9 cellular contexts compared by ENCODE assay signal in the genomic region with DNA sequence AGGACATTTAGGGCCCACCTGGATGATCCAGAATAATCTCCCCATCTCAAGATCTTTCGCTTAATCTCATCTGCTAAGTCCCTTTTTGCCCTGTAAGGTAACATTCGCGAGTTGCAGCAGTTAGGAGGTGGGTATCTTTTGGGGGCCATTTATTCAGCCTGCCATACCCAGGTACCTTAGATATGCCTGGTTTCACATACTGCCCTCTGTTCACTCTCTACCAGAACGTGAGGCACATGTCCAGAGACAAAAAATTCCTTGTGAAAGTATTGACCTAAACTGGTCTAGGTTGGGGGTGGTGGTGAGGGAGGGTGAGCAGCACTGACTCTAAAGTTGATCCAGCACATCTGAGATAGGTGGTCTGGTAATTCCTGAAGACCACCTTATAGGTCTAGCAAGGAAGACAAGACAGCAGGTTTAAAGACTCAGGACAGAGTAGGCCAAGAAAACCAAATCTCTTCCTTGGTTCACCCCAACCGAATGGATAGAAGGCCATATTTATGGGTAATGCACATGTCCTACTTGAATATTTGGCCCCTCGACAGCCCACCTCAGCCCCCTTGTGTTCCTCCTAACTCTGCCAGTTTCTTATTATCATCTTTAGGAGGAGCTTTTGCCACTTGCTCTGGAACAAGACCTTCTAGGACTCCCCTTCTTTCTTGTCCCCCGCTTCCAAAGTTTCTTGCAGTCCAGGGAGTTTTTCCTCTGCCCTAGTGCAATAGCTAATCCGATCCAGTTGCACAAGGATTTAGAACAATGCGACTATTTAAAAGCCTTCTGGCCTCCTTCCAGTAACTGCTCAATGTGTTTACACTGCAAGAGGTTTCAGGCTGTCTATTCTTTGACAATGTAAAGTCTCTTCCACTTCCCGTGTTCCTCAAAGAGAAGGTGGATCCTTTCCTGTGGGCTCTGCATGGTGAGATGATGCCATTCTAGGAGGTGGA.
DNase-seq lines count a peak whose midpoint lies in the region; ATAC-seq and TF ChIP-seq lines count a peak whose summit lies in the region.
"Had no signal": no experiment of that assay in that cellular context is flagged by ENCODE, and none has a peak within 500 bp of the region (broad histone marks: within the 10 kb centered on the region; RNA-seq: fewer than 3 reads in every experiment).

No MANE protein-coding gene starts in this region.

- no peaks in the 10 kb centered on the region for H3F3A ChIP-seq in PC-3 (ENCODE audit: low read length, unreplicated experiment)

- peaks cover 8% of the 10 kb centered on the region for H3K9me3 Mint-ChIP-seq in stimulated activated effector memory CD8-positive, alpha-beta T cell treated with anti-CD3 and anti-CD28 coated beads, Interleukin-12 subunit alpha, Interleukin-12 subunit beta, amount 100 ng/mL, for 72 hours
- no peaks in the 10 kb centered on the region for H3K9me3 Mint-ChIP-seq in endodermal cell
- no peaks in the 10 kb centered on the region for H3K9me3 Mint-ChIP-seq in activated T-cell treated with anti-CD3 and anti-CD28 coated beads, Interleukin-2, amount 50 U/mL, for 4 hours

- ATAC-seq in PC-3 (peak; percentile 81), GM18867 (IDR thresholded peaks at IDR 0.05; ENCODE audit: unreplicated experiment) (no peak)
- no peak for ATAC-seq in stimulated activated effector memory CD8-positive, alpha-beta T cell treated with anti-CD3 and anti-CD28 coated beads, Interleukin-12 subunit alpha, Interleukin-12 subunit beta, amount 100 ng/mL, for 72 hours
- no peak for ATAC-seq in activated T-cell treated with anti-CD3 and anti-CD28 coated beads, Interleukin-2, amount 50 U/mL, for 4 hours

- POLR2A ChIA-PET in PC-3 (lab: Charles Lee; ENCODE audit: unreplicated experiment): no interaction called here

- no peaks in the 10 kb centered on the region for H3K27me3 Mint-ChIP-seq in endodermal cell (ENCODE audit: insufficient read depth)
- no peaks in the 10 kb centered on the region for H3K27me3 Mint-ChIP-seq in activated T-cell treated with anti-CD3 and anti-CD28 coated beads, Interleukin-2, amount 50 U/mL, for 4 hours (ENCODE audit: low read depth)

- WGBS in endodermal cell (ENCODE audit: insufficient coverage in 1 of 2, insufficient read length in 1 of 2), 2 experiments: 91 to 98% methylated on average over 5 to 10 of the region's 10 CpGs

- H4K20me1 ChIP-seq in PC-3 (ENCODE audit: low read length): no peaks in the 10 kb centered on the region

- no peaks in the 10 kb centered on the region for H3K36me3 Mint-ChIP-seq in stimulated activated effector memory CD8-positive, alpha-beta T cell treated with anti-CD3 and anti-CD28 coated beads, Interleukin-12 subunit alpha, Interleukin-12 subunit beta, amount 100 ng/mL, for 72 hours
- no peaks in the 10 kb centered on the region for H3K36me3 Mint-ChIP-seq in endodermal cell (ENCODE audit: low read depth)
- H3K36me3 Mint-ChIP-seq in activated T-cell treated with anti-CD3 and anti-CD28 coated beads, Interleukin-2, amount 50 U/mL, for 4 hours (ENCODE audit: insufficient read depth): no peaks in the 10 kb centered on the region

- TF ChIP-seq CTCF in PC-3 (conservative IDR thresholded peaks at IDR 0.05; ENCODE audit: low read depth, low read length) (no peak), endodermal cell (conservative IDR thresholded peaks at IDR 0.05) (no peak)

- H3K27ac ChIP-seq in PC-3 (ENCODE audit: low read length) (peak overlapping the region; percentile 44), endodermal cell (ENCODE audit: low read depth, low read length) (no peak overlapping the region)
- H3K27ac ChIP-seq: thoracic aorta had no signal

- DNase-seq in HuH-7.5 (ENCODE audit: low spot score) (peak; percentile 47), PC-3 (peak; percentile 93), fibroblast of the conjunctiva (ENCODE audit: low read depth) (peak; percentile 67), skeletal muscle cell (ENCODE audit: low read depth) (peak; percentile 69), endodermal cell (no peak)
- no peak for DNase-seq in stimulated activated effector memory CD8-positive, alpha-beta T cell treated with anti-CD3 and anti-CD28 coated beads, Interleukin-12 subunit alpha, Interleukin-12 subunit beta, amount 100 ng/mL, for 72 hours (ENCODE audit: low spot score in 2 of 2)
- no peak for DNase-seq in activated T-cell treated with anti-CD3 and anti-CD28 coated beads, Interleukin-2, amount 50 U/mL, for 4 hours

- H3K4me2 ChIP-seq in PC-3 (ENCODE audit: low read length): peak overlapping the region; percentile 11

- H3K4me1 ChIP-seq in PC-3 (ENCODE audit: insufficient read depth, low read length) (peaks cover 34% of the 10 kb centered on the region), endodermal cell (ENCODE audit: control insufficient read depth, insufficient read depth, low read length) (no peaks in the 10 kb centered on the region)

- no peaks in the 10 kb centered on the region for H3K9me2 ChIP-seq in PC-3 (replicated peaks; ENCODE audit: low read length)

- H3K27me3 ChIP-seq in PC-3 (ENCODE audit: low read length) (no peaks in the 10 kb centered on the region), endodermal cell (ENCODE audit: control insufficient read depth, insufficient read depth, low read length, poor library complexity, severe bottlenecking) (no peaks in the 10 kb centered on the region)

- CTCF ChIA-PET in PC-3 (lab: Charles Lee): no interaction called here

- H3K9ac ChIP-seq in PC-3 (ENCODE audit: low read length) (no peak overlapping the region), endodermal cell (ENCODE audit: extremely low read depth, low read length, poor library complexity, severe bottlenecking) (no peak overlapping the region)

- no peaks in the 10 kb centered on the region for H3K4me1 Mint-ChIP-seq in stimulated activated effector memory CD8-positive, alpha-beta T cell treated with anti-CD3 and anti-CD28 coated beads, Interleukin-12 subunit alpha, Interleukin-12 subunit beta, amount 100 ng/mL, for 72 hours
- no peaks in the 10 kb centered on the region for H3K4me1 Mint-ChIP-seq in endodermal cell
- H3K4me1 Mint-ChIP-seq in activated T-cell treated with anti-CD3 and anti-CD28 coated beads, Interleukin-2, amount 50 U/mL, for 4 hours (ENCODE audit: low read depth): no peaks in the 10 kb centered on the region

- intact Hi-C loops in PC-3 (cut with micrococcal nuclease): loop anchor here (2.0 to 5.0 kb wide), 2 partner anchors 33 to 229 kb away; no protein-coding TSS in a partner anchor

- H3K79me2 ChIP-seq in PC-3 (ENCODE audit: low read length): no peaks in the 10 kb centered on the region

- no peaks in the 10 kb centered on the region for H3K36me3 ChIP-seq in PC-3 (ENCODE audit: low read depth, low read length)
- H3K36me3 ChIP-seq in endodermal cell (ENCODE audit: control insufficient read depth, insufficient read depth, low read length): no peaks in the 10 kb centered on the region
- H3K36me3 ChIP-seq: thoracic aorta had no signal

- no peak overlapping the region for H2AFZ ChIP-seq in PC-3 (ENCODE audit: low read length)

- H3K27ac Mint-ChIP-seq in stimulated activated effector memory CD8-positive, alpha-beta T cell treated with anti-CD3 and anti-CD28 coated beads, Interleukin-12 subunit alpha, Interleukin-12 subunit beta, amount 100 ng/mL, for 72 hours: no peak overlapping the region
- H3K27ac Mint-ChIP-seq in endodermal cell: no peak overlapping the region

- no TSS peak for BruUV-seq in PC-3 (replicated peaks; lab: Mats Ljungman, UMichigan)

- no peak overlapping the region for H3K4me3 ChIP-seq in PC-3 (ENCODE audit: low read length)
- no peak overlapping the region for H3K4me3 ChIP-seq in skeletal muscle cell (ENCODE audit: low read depth, low read length)
- no peak overlapping the region for H3K4me3 ChIP-seq in endodermal cell (ENCODE audit: low read length)
- H3K4me3 ChIP-seq: thoracic aorta had no signal

- H3K9me3 ChIP-seq in PC-3 (ENCODE audit: low read length) (no peaks in the 10 kb centered on the region), endodermal cell (ENCODE audit: control insufficient read depth, low read length) (no peaks in the 10 kb centered on the region)
- H3K9me3 ChIP-seq: thoracic aorta had no signal

- no peak overlapping the region for H3K4me3 Mint-ChIP-seq in stimulated activated effector memory CD8-positive, alpha-beta T cell treated with anti-CD3 and anti-CD28 coated beads, Interleukin-12 subunit alpha, Interleukin-12 subunit beta, amount 100 ng/mL, for 72 hours
- no peak overlapping the region for H3K4me3 Mint-ChIP-seq in endodermal cell
- H3K4me3 Mint-ChIP-seq in activated T-cell treated with anti-CD3 and anti-CD28 coated beads, Interleukin-2, amount 50 U/mL, for 4 hours: no peak overlapping the region

Comparison
In these comparisons a context has a peak if more than half of its experiments do, and no peak if none do; other contexts are left out.
1. DNase-seq: peak in HuH-7.5 (single experiment), PC-3 (single experiment), fibroblast of the conjunctiva (single experiment) and skeletal muscle cell (single experiment); none in stimulated activated effector memory CD8-positive, alpha-beta T cell treated with anti-CD3 and anti-CD28 coated beads, Interleukin-12 subunit alpha, Interleukin-12 subunit beta, amount 100 ng/mL, for 72 hours (0 of 2), endodermal cell (single experiment) and activated T-cell treated with anti-CD3 and anti-CD28 coated beads, Interleukin-2, amount 50 U/mL, for 4 hours (single experiment).